ENCODE assay signal across 8 cellular contexts in genomic region chr1:246931549-246932365, GRCh38. TPM values are rescaled to one million over a fixed set of nuclear protein-coding genes. Genes with fewer than 3 reads are reported as not detected.
DNase-seq lines count a peak whose midpoint lies in the region; ATAC-seq lines count a peak whose summit lies in the region.

Gene AHCTF1, minus strand, starts transcription at chr1:246931948. Its CDS starts 13,578 bp downstream, at chr1:246918370.

- no peak within 1 kb of the TSS for H4K8ac ChIP-seq in mesendoderm (ENCODE audit: low read depth, low read length)

- H3K27ac ChIP-seq in mesendoderm (ENCODE audit: low read depth, low read length) = peak within 1 kb of the TSS; percentile 99

- H3K4me1 ChIP-seq in NT2/D1 (ENCODE audit: insufficient read depth, insufficient read length) (no peaks in the 10 kb centered on the region), endocrine pancreas (ENCODE audit: control insufficient read depth, insufficient read depth, low read length) (peaks cover 6% of the 10 kb centered on the region), mesendoderm (ENCODE audit: control insufficient read depth, low read depth, low read length) (no peaks in the 10 kb centered on the region)

- peak within 1 kb of the TSS; percentile 83 for H3K23ac ChIP-seq in mesendoderm (ENCODE audit: low read length)

- H3K36me3 ChIP-seq in NT2/D1 (ENCODE audit: insufficient read depth, insufficient read length, low read length) = peaks cover 14% of the 10 kb centered on the region
- no peaks in the 10 kb centered on the region for H3K36me3 ChIP-seq in endocrine pancreas (ENCODE audit: control insufficient read depth, insufficient read depth, low read length)
- H3K36me3 ChIP-seq in mesendoderm (ENCODE audit: control insufficient read depth, insufficient read depth, low read length) = no peaks in the 10 kb centered on the region

- peak within 1 kb of the TSS; percentile 88 for H3K4me3 Mint-ChIP-seq in activated CD8-positive, alpha-beta memory T cell treated with anti-CD3 and anti-CD28 coated beads, Interleukin-2, amount 10 ng/mL, durations not matched to agents 7 days and 5 days

- peak within 1 kb of the TSS; percentile 74 for H2BK5ac ChIP-seq in mesendoderm (ENCODE audit: low read length)

- CTCF ChIA-PET in activated CD8-positive, alpha-beta memory T cell treated with anti-CD3 and anti-CD28 coated beads, Interleukin-2, amount 10 ng/mL, durations not matched to agents 7 days and 5 days (lab: Charles Lee) = no interaction called here

- peaks cover 2% of the 10 kb centered on the region for H3K9me3 Mint-ChIP-seq in activated CD8-positive, alpha-beta memory T cell treated with anti-CD3 and anti-CD28 coated beads, Interleukin-2, amount 10 ng/mL, durations not matched to agents 7 days and 5 days (ENCODE audit: low read depth)

- H2AK5ac ChIP-seq in mesendoderm (ENCODE audit: low read length) = no peak within 1 kb of the TSS

- no peaks in the 10 kb centered on the region for H3K27me3 ChIP-seq in NT2/D1 (ENCODE audit: insufficient read depth, insufficient read length)
- H3K27me3 ChIP-seq in endocrine pancreas (ENCODE audit: control insufficient read depth, insufficient read depth, low read length) = no peaks in the 10 kb centered on the region
- no peaks in the 10 kb centered on the region for H3K27me3 ChIP-seq in mesendoderm (ENCODE audit: insufficient read depth, low read length, poor library complexity)

- H3K4me3 ChIP-seq in NT2/D1 (ENCODE audit: insufficient read length, low read depth) (peak within 1 kb of the TSS; percentile 99), endocrine pancreas (ENCODE audit: control insufficient read depth, insufficient read depth, low read length) (peak within 1 kb of the TSS; percentile 79), mesendoderm (ENCODE audit: low read length) (peak within 1 kb of the TSS; percentile 98)

- peaks cover 2% of the 10 kb centered on the region for H3K79me1 ChIP-seq in mesendoderm (ENCODE audit: low read length)

- H3K4me1 Mint-ChIP-seq in activated CD8-positive, alpha-beta memory T cell treated with anti-CD3 and anti-CD28 coated beads, Interleukin-2, amount 10 ng/mL, durations not matched to agents 7 days and 5 days = peaks cover 26% of the 10 kb centered on the region

- peaks cover 3% of the 10 kb centered on the region for H3K27me3 Mint-ChIP-seq in activated CD8-positive, alpha-beta memory T cell treated with anti-CD3 and anti-CD28 coated beads, Interleukin-2, amount 10 ng/mL, durations not matched to agents 7 days and 5 days

- H3K9me3 ChIP-seq in NT2/D1 (ENCODE audit: insufficient read depth, low read length) (no peaks in the 10 kb centered on the region), endocrine pancreas (ENCODE audit: control insufficient read depth, low read length) (no peaks in the 10 kb centered on the region)

- WGBS in mesendoderm (ENCODE audit: extremely low coverage, insufficient coverage, low lambda C conversion rate) = no CpG with 5 or more reads among the region's 90 CpGs

- H4K5ac ChIP-seq in mesendoderm (ENCODE audit: low read length) = no peak within 1 kb of the TSS

- no peak within 1 kb of the TSS for H2BK15ac ChIP-seq in mesendoderm (replicated peaks; ENCODE audit: low read depth)

- peak within 1 kb of the TSS; percentile 99 for H3K56ac ChIP-seq in mesendoderm (ENCODE audit: low read length)

- H3K9ac ChIP-seq in NT2/D1 (ENCODE audit: insufficient read length, low read depth) (peak within 1 kb of the TSS; percentile 100), endocrine pancreas (ENCODE audit: control insufficient read depth, insufficient read depth, low read length) (peak within 1 kb of the TSS; percentile 66), mesendoderm (ENCODE audit: low read length) (peak within 1 kb of the TSS; percentile 98)

- peak within 1 kb of the TSS; percentile 85 for H3K18ac ChIP-seq in mesendoderm (ENCODE audit: low read length)

- peaks cover 32% of the 10 kb centered on the region for H3K79me2 ChIP-seq in mesendoderm (ENCODE audit: control insufficient read depth, insufficient read depth, low read length)

- no peak within 1 kb of the TSS for H2BK120ac ChIP-seq in mesendoderm (ENCODE audit: low read depth, low read length)

- H3K27ac Mint-ChIP-seq in activated CD8-positive, alpha-beta memory T cell treated with anti-CD3 and anti-CD28 coated beads, Interleukin-2, amount 10 ng/mL, durations not matched to agents 7 days and 5 days = peak within 1 kb of the TSS; percentile 97

- DNase-seq in COR-L47 (lab: John Stamatoyannopoulos, UW) = peak; percentile 98
- DNase-seq in HUDEP-2 (lab: John Stamatoyannopoulos, UW; ENCODE audit: unreplicated experiment in 76 of 76) = peak; percentile 27 to 97 (median 89)
- DNase-seq in NT2/D1 (ENCODE audit: low read depth, low spot score) = peak; percentile 98
- DNase-seq in activated CD8-positive, alpha-beta memory T cell treated with anti-CD3 and anti-CD28 coated beads, Interleukin-2, amount 10 ng/mL, durations not matched to agents 7 days and 5 days = peak; percentile 96
- peak; percentile 99 for DNase-seq in mesendoderm
- peak; percentile 91 for DNase-seq in stimulated activated CD8-positive, alpha-beta memory T cell treated with anti-CD3 and anti-CD28 coated beads, Interleukin-15, amount 100 ng/mL, for 1 hour (ENCODE audit: low read depth)

- peak within 1 kb of the TSS; percentile 80 for H3K4me2 ChIP-seq in mesendoderm (ENCODE audit: low read length)

- peak; percentile 89 for ATAC-seq in GM21381 (IDR thresholded peaks at IDR 0.05; ENCODE audit: unreplicated experiment)
- ATAC-seq in activated CD8-positive, alpha-beta memory T cell treated with anti-CD3 and anti-CD28 coated beads, Interleukin-2, amount 10 ng/mL, durations not matched to agents 7 days and 5 days = peak; percentile 94

- peaks cover 25% of the 10 kb centered on the region for H3K36me3 Mint-ChIP-seq in activated CD8-positive, alpha-beta memory T cell treated with anti-CD3 and anti-CD28 coated beads, Interleukin-2, amount 10 ng/mL, durations not matched to agents 7 days and 5 days

- peak within 1 kb of the TSS; percentile 49 for H3K4ac ChIP-seq in mesendoderm (ENCODE audit: low read depth, low read length)

RNA-seq across cellular contexts. Expression of gene AHCTF1, which starts in this region (rescaled TPM):
- total RNA-seq in activated CD8-positive, alpha-beta memory T cell treated with anti-CD3 and anti-CD28 coated beads, Interleukin-2, amount 10 ng/mL, durations not matched to agents 7 days and 5 days = 10 to 100 TPM; 30.4 to 37.1 TPM
- 27.5 TPM for polyA plus RNA-seq in mesendoderm (2013, experiment 1 of 2)
- polyA plus RNA-seq in mesendoderm (2013, experiment 2 of 2) = 28.5 TPM

Comparison
In these comparisons a context has a peak if more than half of its experiments do, and no peak if none do; other contexts are left out.
1. Peak in every context shown above with its lines: DNase-seq, ATAC-seq, H3K4me3 ChIP-seq and H3K27ac ChIP-seq.